In genomic region chr10:129339191-129339590, GRCh38 we compare ENCODE assay signal across 6 cellular contexts.
"Had no signal": no experiment of that assay in that cellular context is flagged by ENCODE, and none has a peak within 500 bp of the region (broad histone marks: within the 10 kb centered on the region; RNA-seq: fewer than 3 reads in every experiment).

No MANE protein-coding gene starts in this region.

- ATAC-seq: HepG2, K562 had no signal

- DNase-seq: IMR-90, KBM-7 had no signal

- H3K4me3 ChIP-seq: K562 had no signal

- H3K36me3 Mint-ChIP-seq: IgD-negative memory B cell had no signal

- H3K27ac ChIP-seq: HL-60 had no signal

- H3K4me1 Mint-ChIP-seq: IgD-negative memory B cell had no signal

- H3K4me3 Mint-ChIP-seq: IgD-negative memory B cell had no signal
